In the genomic region with DNA sequence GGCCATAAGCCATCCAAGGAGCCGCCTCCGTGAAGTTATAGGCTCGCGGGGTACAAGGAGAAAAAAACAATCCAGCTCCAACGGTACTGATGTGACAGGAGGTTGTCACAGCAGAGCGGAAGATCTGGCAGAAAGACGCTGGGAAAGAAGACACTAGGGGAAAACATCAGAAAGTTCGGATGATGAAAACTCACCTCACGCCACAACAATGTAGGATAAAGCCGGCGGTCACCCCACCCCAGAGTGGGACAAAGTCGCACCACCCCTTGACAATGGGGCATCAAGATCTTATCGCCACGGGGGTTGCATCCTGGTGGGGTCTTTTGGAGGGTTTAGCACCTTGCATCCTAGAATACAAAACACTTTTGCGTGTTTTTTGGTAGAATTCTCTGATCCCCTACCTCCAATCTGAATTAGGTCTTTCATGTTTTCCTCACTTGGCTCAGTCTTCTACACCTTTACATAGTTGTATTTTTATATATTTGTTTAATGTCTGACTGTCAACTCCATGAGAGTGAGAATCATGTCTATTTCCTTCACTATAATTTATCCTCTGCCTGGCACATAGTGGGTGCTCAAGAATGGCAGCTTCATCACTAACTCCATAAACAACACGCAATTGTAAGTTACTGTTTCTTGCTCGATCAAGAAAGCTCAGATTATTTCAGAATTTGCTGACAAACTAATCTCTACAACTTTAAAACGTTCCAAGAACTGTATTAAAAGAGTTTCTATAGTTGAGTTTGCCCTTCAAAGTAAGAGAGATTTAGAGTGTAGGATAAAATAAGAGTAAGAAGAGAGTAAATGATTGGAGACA, we compare ENCODE assay signal across 8 cellular contexts. TPM values are rescaled to one million over a fixed set of nuclear protein-coding genes. Genes with fewer than 3 reads are reported as not detected.
DNase-seq lines count a peak whose midpoint lies in the region; ATAC-seq and TF ChIP-seq lines count a peak whose summit lies in the region.

No MANE protein-coding gene starts in this region.

- peak overlapping the region; percentile 95 to 100 (median 99) for H3K4me2 ChIP-seq in BLaER1 treated with 17β-estradiol and CSF1 and Interleukin-3, amounts not matched to agents 10 nM and 100 nM

- DNase-seq in MG63 (no peak), neural crest cell (ENCODE audit: low read depth, low spot score) (no peak), D341Med (ENCODE audit: low spot score) (no peak), LoVo (ENCODE audit: low spot score) (no peak), GM10248 (ENCODE audit: extremely low spot score) (no peak)

- peaks cover 0 to 20% (median 10%) of the 10 kb centered on the region in 11 experiments; a peak in 14 of 22 replicates for H4K20me1 ChIP-seq in BLaER1 treated with 17β-estradiol and CSF1 and Interleukin-3, amounts not matched to agents 10 nM and 100 nM

- H3K9me3 Mint-ChIP-seq in neural crest cell, result no peaks in the 10 kb centered on the region

- H3K27ac ChIP-seq in BLaER1 treated with 17β-estradiol and CSF1 and Interleukin-3, amounts not matched to agents 10 nM and 100 nM, result no peak overlapping the region
- no peak overlapping the region for H3K27ac ChIP-seq in duodenal mucosa (ENCODE audit: low read depth, low read length)

- peaks cover 62 to 79% (median 76%) of the 10 kb centered on the region in 11 experiments for H3K27me3 ChIP-seq in BLaER1 treated with 17β-estradiol and CSF1 and Interleukin-3, amounts not matched to agents 10 nM and 100 nM
- H3K27me3 ChIP-seq in MG63, result 0 out of 2 replicates have a peak, but pooled peaks cover 5% of the 10 kb centered on the region
- H3K27me3 ChIP-seq in duodenal mucosa (ENCODE audit: control insufficient read depth in 1 of 2, insufficient read depth in 2 of 2, low read length in 2 of 2), result no peaks in the 10 kb centered on the region

- peak overlapping the region; percentile 23 for H3K27ac Mint-ChIP-seq in neural crest cell (ENCODE audit: unreplicated experiment)

- TF ChIP-seq CTCF in neural crest cell (conservative IDR thresholded peaks at IDR 0.05) (no peak), GM10248 (IDR thresholded peaks at IDR 0.05; ENCODE audit: control extremely low read depth, extremely low read depth, low read depth, missing control alignments) (no peak)

- H3K9me3 ChIP-seq in BLaER1 treated with 17β-estradiol and CSF1 and Interleukin-3, amounts not matched to agents 10 nM and 100 nM (replicated peaks in 1 of 11), result no peaks in the 10 kb centered on the region
- H3K9me3 ChIP-seq in MG63, result no peaks in the 10 kb centered on the region
- no peaks in the 10 kb centered on the region for H3K9me3 ChIP-seq in duodenal mucosa (ENCODE audit: control insufficient read depth in 1 of 2, low read length in 2 of 2)

- peak overlapping the region; percentile 70 to 87 (median 78) for H3K4me3 ChIP-seq in BLaER1 treated with 17β-estradiol and CSF1 and Interleukin-3, amounts not matched to agents 10 nM and 100 nM
- H3K4me3 ChIP-seq in MG63 (peak overlapping the region; percentile 43), duodenal mucosa (ENCODE audit: low read depth in 1 of 2, low read length in 2 of 2) (peak overlapping the region; percentile 81 to 93)

- H3K36me3 ChIP-seq in BLaER1 treated with 17β-estradiol and CSF1 and Interleukin-3, amounts not matched to agents 10 nM and 100 nM, result no peaks in the 10 kb centered on the region
- H3K36me3 ChIP-seq in MG63, result no peaks in the 10 kb centered on the region
- no peaks in the 10 kb centered on the region for H3K36me3 ChIP-seq in duodenal mucosa (ENCODE audit: control insufficient read depth in 1 of 2, insufficient read depth in 2 of 2, low read length in 2 of 2)

- H3K27me3 Mint-ChIP-seq in neural crest cell (ENCODE audit: low read depth), result peaks cover 18% of the 10 kb centered on the region

- POLR2A ChIA-PET in GM10248 (lab: Yijun Ruan, JAX), result no interaction called here

- CTCF ChIA-PET in GM10248 (lab: Yijun Ruan, JAX), result no interaction called here

- H3K36me3 Mint-ChIP-seq in neural crest cell (ENCODE audit: low read depth), result no peaks in the 10 kb centered on the region

- no peak for ATAC-seq in HG02852 (IDR thresholded peaks at IDR 0.05; ENCODE audit: unreplicated experiment)

- H3K4me1 Mint-ChIP-seq in neural crest cell, result peaks cover 29% of the 10 kb centered on the region

- H3K9ac ChIP-seq in BLaER1 treated with 17β-estradiol and CSF1 and Interleukin-3, amounts not matched to agents 10 nM and 100 nM, result peak overlapping the region in 1 of 11 experiments; percentile 32; a peak in 1 of 22 replicates
- H3K9ac ChIP-seq in duodenal mucosa (ENCODE audit: low read depth in 1 of 2, low read length in 2 of 2), result peak overlapping the region; percentile 63 to 77

- H3K4me3 Mint-ChIP-seq in neural crest cell, result peak overlapping the region; percentile 93

- peaks cover 5 to 15% (median 10%) of the 10 kb centered on the region in 10 experiments; a peak in 16 of 20 replicates for H3K4me1 ChIP-seq in BLaER1 treated with 17β-estradiol and CSF1 and Interleukin-3, amounts not matched to agents 10 nM and 100 nM
- peaks cover 10 to 28% of the 10 kb centered on the region in 2 donors for H3K4me1 ChIP-seq in duodenal mucosa (ENCODE audit: control insufficient read depth in 1 of 2, insufficient read depth in 2 of 2, low read length in 2 of 2)

RNA-seq across cellular contexts. Expression of a gene that starts 0.6 kb away (rescaled TPM):
- 0.12 and 0.56 TPM in 2 replicates for total RNA-seq in MG63 (2014; rRNA removed; shearing (Covaris generic); ENCODE audit: low replicate concordance)
- total RNA-seq in neural crest cell, result 13.1 and 13.2 TPM in 2 replicates
